In the genomic region with DNA sequence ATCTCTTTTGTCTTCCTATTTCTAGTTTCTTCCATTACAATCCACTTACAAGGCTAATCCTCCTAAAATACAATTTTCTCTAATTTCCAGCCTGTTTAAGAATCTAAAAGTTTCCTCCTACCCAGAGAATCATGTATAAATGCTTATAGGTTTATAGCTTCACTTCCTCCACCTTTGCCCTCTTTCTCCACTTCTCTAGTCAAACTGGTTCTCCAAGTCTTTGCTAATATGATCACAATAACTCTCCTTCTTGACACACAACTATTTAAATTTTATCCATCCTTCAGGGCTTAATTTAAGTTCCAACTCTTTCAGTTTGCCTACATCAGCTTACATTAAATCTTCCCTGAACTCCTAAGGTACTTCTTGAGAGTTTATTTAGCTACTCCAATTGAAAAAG, we compare ENCODE assay signal across 19 cellular contexts.
"Had no signal": no experiment of that assay in that cellular context is flagged by ENCODE, and none has a peak within 500 bp of the region (broad histone marks: within the 10 kb centered on the region; RNA-seq: fewer than 3 reads in every experiment).

No MANE protein-coding gene starts in this region.

- H3K4me3 Mint-ChIP-seq: activated CD4-positive, alpha-beta T cell treated with anti-CD3 and anti-CD28 coated beads for 36 hours; activated CD8-positive, alpha-beta T cell treated with anti-CD3 and anti-CD28 coated beads, Interleukin-2, amount 10 ng/mL, durations not matched to agents 7 days and 5 days; activated T-helper 1 cell treated with anti-CD3 and anti-CD28 coated beads, Interleukin-12 subunit alpha, Interleukin-12 subunit beta, Interleukin-2, Interleukin-4 antibody, amounts not matched to agents 30 ng/mL and 10 ng/mL and 1 ng/mL, durations not matched to agents 14 hours and 24 hours and 36 hours; memory B cell; neural crest cell; stimulated activated naive CD8-positive, alpha-beta T cell treated with anti-CD3 and anti-CD28 coated beads, Interleukin-15, amount 100 ng/mL, for 72 hours; T-cell had no signal

- H3K36me3 ChIP-seq: adrenal gland, esophagus squamous epithelium, ovary, WERI-Rb-1 had no signal

- H3K27ac Mint-ChIP-seq: activated CD4-positive, alpha-beta T cell treated with anti-CD3 and anti-CD28 coated beads for 36 hours; activated CD8-positive, alpha-beta T cell treated with anti-CD3 and anti-CD28 coated beads, Interleukin-2, amount 10 ng/mL, durations not matched to agents 7 days and 5 days; activated T-helper 1 cell treated with anti-CD3 and anti-CD28 coated beads, Interleukin-12 subunit alpha, Interleukin-12 subunit beta, Interleukin-2, Interleukin-4 antibody, amounts not matched to agents 30 ng/mL and 10 ng/mL and 1 ng/mL, durations not matched to agents 14 hours and 24 hours and 36 hours; memory B cell; stimulated activated naive CD8-positive, alpha-beta T cell treated with anti-CD3 and anti-CD28 coated beads, Interleukin-15, amount 100 ng/mL, for 72 hours; T-cell had no signal

- ATAC-seq: activated CD4-positive, alpha-beta T cell treated with anti-CD3 and anti-CD28 coated beads for 36 hours; activated CD8-positive, alpha-beta T cell treated with anti-CD3 and anti-CD28 coated beads, Interleukin-2, amount 10 ng/mL, durations not matched to agents 7 days and 5 days; left lobe of liver; stimulated activated naive CD8-positive, alpha-beta T cell treated with anti-CD3 and anti-CD28 coated beads, Interleukin-15, amount 100 ng/mL, for 72 hours; T-cell had no signal

- DNase-seq: activated CD4-positive, alpha-beta T cell treated with anti-CD3 and anti-CD28 coated beads for 36 hours; activated CD8-positive, alpha-beta memory T cell treated with anti-CD3 and anti-CD28 coated beads, Interleukin-2, amount 50 U/mL, for 48 hours; activated CD8-positive, alpha-beta T cell treated with anti-CD3 and anti-CD28 coated beads, Interleukin-2, amount 10 ng/mL, durations not matched to agents 7 days and 5 days; activated naive CD4-positive, alpha-beta T cell treated with Interleukin-2 at 50 U/mL for 16 hours; adrenal gland; esophagus squamous epithelium; foreskin fibroblast; ovary; retina; stimulated activated CD4-positive, alpha-beta T cell treated with anti-CD3 and anti-CD28 coated beads, Interleukin-15, amount 100 ng/mL, for 24 hours; stimulated activated CD4-positive, alpha-beta T cell treated with anti-CD3 and anti-CD28 coated beads, Interleukin-4, amount 100 ng/mL, for 4 hours; stimulated activated naive CD8-positive, alpha-beta T cell treated with anti-CD3 and anti-CD28 coated beads, Interleukin-15, amount 100 ng/mL, for 72 hours; T-cell; testis; WERI-Rb-1 had no signal

- H3K4me1 Mint-ChIP-seq: activated CD4-positive, alpha-beta T cell treated with anti-CD3 and anti-CD28 coated beads for 36 hours; memory B cell; neural crest cell; stimulated activated naive CD8-positive, alpha-beta T cell treated with anti-CD3 and anti-CD28 coated beads, Interleukin-15, amount 100 ng/mL, for 72 hours; T-cell had no signal

- H3K27me3 ChIP-seq: adrenal gland, esophagus squamous epithelium, ovary, testis had no signal

- H3K36me3 Mint-ChIP-seq: T-cell had no signal

- H3K9me3 ChIP-seq: adrenal gland, esophagus squamous epithelium, ovary, testis had no signal

- H3K9me3 Mint-ChIP-seq: activated T-helper 1 cell treated with anti-CD3 and anti-CD28 coated beads, Interleukin-12 subunit alpha, Interleukin-12 subunit beta, Interleukin-2, Interleukin-4 antibody, amounts not matched to agents 30 ng/mL and 10 ng/mL and 1 ng/mL, durations not matched to agents 14 hours and 24 hours and 36 hours; memory B cell; stimulated activated naive CD8-positive, alpha-beta T cell treated with anti-CD3 and anti-CD28 coated beads, Interleukin-15, amount 100 ng/mL, for 72 hours; T-cell had no signal

- H3K27me3 Mint-ChIP-seq: activated CD4-positive, alpha-beta T cell treated with anti-CD3 and anti-CD28 coated beads for 36 hours; memory B cell; stimulated activated naive CD8-positive, alpha-beta T cell treated with anti-CD3 and anti-CD28 coated beads, Interleukin-15, amount 100 ng/mL, for 72 hours had no signal

- H3K27ac ChIP-seq: adrenal gland, ovary, testis, WERI-Rb-1 had no signal

- H3K4me3 ChIP-seq: adrenal gland, esophagus squamous epithelium, ovary, testis had no signal

- H3K4me1 ChIP-seq: adrenal gland, testis had no signal
